27 cellular contexts compared by ENCODE assay signal in the genomic region with DNA sequence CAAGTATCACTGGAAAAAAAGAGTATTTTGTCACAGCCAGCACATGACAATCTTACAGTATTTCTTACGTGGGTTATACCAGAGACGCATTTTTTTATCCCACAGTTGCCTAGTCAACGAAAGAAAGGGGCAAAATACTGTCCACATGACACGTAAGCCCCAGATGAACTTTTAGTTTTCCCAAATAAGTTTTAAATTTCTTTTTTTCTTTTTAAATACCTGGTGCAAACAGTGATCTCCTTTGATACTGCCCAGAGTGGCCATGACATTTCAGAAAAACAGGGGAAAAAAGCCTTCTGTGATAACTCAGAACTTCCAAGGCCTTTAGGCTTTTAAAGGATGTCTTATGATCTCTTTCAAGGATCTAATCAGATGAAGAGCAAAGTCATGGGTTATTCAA. TPM values are rescaled to one million over a fixed set of nuclear protein-coding genes. Genes with fewer than 3 reads are reported as not detected.
"Had no signal": no experiment of that assay in that cellular context is flagged by ENCODE, and none has a peak within 500 bp of the region (broad histone marks: within the 10 kb centered on the region; RNA-seq: fewer than 3 reads in every experiment).

No MANE protein-coding gene starts in this region.

- ATAC-seq: activated CD4-positive, CD25-positive, alpha-beta regulatory T cell treated with anti-CD3 and anti-CD28 coated beads, Interleukin-2, amount 50 U/mL, for 24 hours; activated CD8-positive, alpha-beta T cell treated with anti-CD3 and anti-CD28 coated beads for 36 hours; activated T-cell treated with anti-CD3 and anti-CD28 coated beads, Interleukin-2, amount 50 U/mL, for 4 hours; activated T-helper 17 cell treated with anti-CD3 and anti-CD28 coated beads, Interleukin-2, amount 50 U/mL, for 72 hours; body of pancreas; heart left ventricle; T-cell had no signal

- H3K9me3 Mint-ChIP-seq: activated B cell treated with CpG ODN at 0.5 μM for 24 hours had no signal

- H3K27ac Mint-ChIP-seq: activated B cell treated with CpG ODN at 0.5 μM for 24 hours; activated CD8-positive, alpha-beta T cell treated with anti-CD3 and anti-CD28 coated beads for 36 hours; activated naive CD8-positive, alpha-beta T cell; activated T-helper 17 cell treated with anti-CD3 and anti-CD28 coated beads, Interleukin-2, amount 50 U/mL, for 72 hours; T-cell; T-helper 1 cell treated with Interleukin-12 subunit alpha and Interleukin-12 subunit beta and Interleukin-4 antibody, amounts not matched to agents 30 μg/mL and 1 μg/mL, for 36 hours had no signal

- H3K4me3 ChIP-seq: body of pancreas, esophagus squamous epithelium, heart left ventricle had no signal

- H3K36me3 ChIP-seq: heart left ventricle, WERI-Rb-1 had no signal

- H3K27me3 ChIP-seq: body of pancreas, esophagus squamous epithelium, heart left ventricle had no signal

- H3K4me3 Mint-ChIP-seq: activated B cell treated with CpG ODN at 0.5 μM for 24 hours; activated CD8-positive, alpha-beta T cell treated with anti-CD3 and anti-CD28 coated beads for 36 hours; activated naive CD8-positive, alpha-beta T cell; activated T-cell treated with anti-CD3 and anti-CD28 coated beads, Interleukin-2, amount 50 U/mL, for 4 hours; activated T-helper 17 cell treated with anti-CD3 and anti-CD28 coated beads, Interleukin-2, amount 50 U/mL, for 72 hours; T-cell; T-helper 1 cell treated with Interleukin-12 subunit alpha and Interleukin-12 subunit beta and Interleukin-4 antibody, amounts not matched to agents 30 μg/mL and 1 μg/mL, for 36 hours had no signal

- H3K27ac ChIP-seq: body of pancreas, esophagus squamous epithelium, heart left ventricle, WERI-Rb-1 had no signal

- H3K4me1 ChIP-seq: body of pancreas, heart left ventricle had no signal

- DNase-seq: activated B cell treated with CpG ODN at 0.5 μM for 24 hours; activated CD4-positive, alpha-beta T cell treated with anti-CD3 and anti-CD28 coated beads for 48 hours; activated CD4-positive, alpha-beta T cell treated with anti-CD3 and anti-CD28 coated beads, Interleukin-2, amount 50 U/mL, for 1 hour; activated CD4-positive, alpha-beta T cell treated with anti-CD3 and anti-CD28 coated beads, Interleukin-2, amount 50 U/mL, for 48 hours; activated CD8-positive, alpha-beta memory T cell treated with anti-CD3 and anti-CD28 coated beads for 24 hours; activated CD8-positive, alpha-beta T cell treated with anti-CD3 and anti-CD28 coated beads for 36 hours; activated effector memory CD4-positive, alpha-beta T cell treated with Interleukin-2 at 50 U/mL for 16 hours; activated gamma-delta T cell treated with Interleukin-2 at 50 U/mL for 16 hours; activated naive CD4-positive, alpha-beta T cell treated with anti-CD3 and anti-CD28 coated beads, Interleukin-2, amount 50 U/mL, for 16 hours; activated naive CD4-positive, alpha-beta T cell treated with Interleukin-2 at 50 U/mL for 16 hours; activated T-cell treated with anti-CD3 and anti-CD28 coated beads, Interleukin-2, amount 50 U/mL, for 4 hours; amygdala; aorta; body of pancreas; caudate nucleus; effector CD8-positive, alpha-beta T cell; esophagus squamous epithelium; glutamatergic neuron; heart left ventricle; T-cell; T-helper 9 cell; WERI-Rb-1 had no signal

- H3K4me1 Mint-ChIP-seq: activated B cell treated with CpG ODN at 0.5 μM for 24 hours; activated T-helper 17 cell treated with anti-CD3 and anti-CD28 coated beads, Interleukin-2, amount 50 U/mL, for 72 hours; T-cell had no signal

- H3K9me3 ChIP-seq: body of pancreas had no signal

RNA-seq across cellular contexts. Expression of gene RAB38, which starts 23.4 kb away (rescaled TPM):
- total RNA-seq: chondrocyte had no signal
